In genomic region chr1:3858231-3858981, GRCh38 we compare ENCODE assay signal across 8 cellular contexts. TPM values are rescaled to one million over a fixed set of nuclear protein-coding genes. Genes with fewer than 3 reads are reported as not detected.
DNase-seq lines count a peak whose midpoint lies in the region; ATAC-seq and TF ChIP-seq lines count a peak whose summit lies in the region.

No MANE protein-coding gene starts in this region.

- H3K4me1 Mint-ChIP-seq in naive thymus-derived CD8-positive, alpha-beta T cell: peaks cover 15 to 55% (median 38%) of the 10 kb centered on the region in 4 donors

- H3K27ac Mint-ChIP-seq in naive thymus-derived CD8-positive, alpha-beta T cell: peak overlapping the region in 4 of 10 donors; percentile 20 to 75 (median 72)

- in situ Hi-C loops in GM13977 (cut with MboI; ENCODE audit: low pct_unique_long_range_greater_than_20kb, low sequenced_read_pairs, unreplicated experiment): no loop called here

- H3K36me3 Mint-ChIP-seq in naive thymus-derived CD8-positive, alpha-beta T cell: peaks cover 0 to 17% (median 0%) of the 10 kb centered on the region in 3 donors

- peak overlapping the region; percentile 94 to 100 (median 97) for H3K4me3 Mint-ChIP-seq in naive thymus-derived CD8-positive, alpha-beta T cell

- H3K9me3 Mint-ChIP-seq in naive thymus-derived CD8-positive, alpha-beta T cell: no peaks in the 10 kb centered on the region

- H3K27me3 Mint-ChIP-seq in naive thymus-derived CD8-positive, alpha-beta T cell: no peaks in the 10 kb centered on the region

- DNase-seq in AG09309 (ENCODE audit: low read depth): peak; percentile 3
- no peak for DNase-seq in GM13977 (ENCODE audit: low spot score)
- DNase-seq in SW480 (ENCODE audit: low spot score): peak; percentile 36
- DNase-seq in epithelial cell of esophagus (ENCODE audit: low read depth): peak; percentile 53
- peak in 1 of 10 donors; percentile 6 for DNase-seq in naive thymus-derived CD8-positive, alpha-beta T cell
- no peak for DNase-seq in NK-92 treated with Interleukin-12 subunit alpha and Interleukin-12 subunit beta, amount 100 ng/mL, for 24 hours (lab: John Stamatoyannopoulos, UW)

- TF ChIP-seq CTCF in AG09309 (IDR thresholded peaks at IDR 0.05; ENCODE audit: control insufficient read depth, insufficient read depth, low read depth, low read length, missing control alignments) (peak; percentile 31), GM13977 (IDR thresholded peaks at IDR 0.05; ENCODE audit: extremely low read depth, insufficient read depth, missing control alignments) (peak; percentile 6), epithelial cell of esophagus (IDR thresholded peaks at IDR 0.05; ENCODE audit: insufficient read depth, low read depth, low read length, missing control alignments) (peak; percentile 32)

- POLR2A ChIA-PET in naive thymus-derived CD8-positive, alpha-beta T cell (lab: Charles Lee): interaction anchor here (1.1 to 5.2 kb wide), 3 partner anchors 22 to 43 kb away, joined by 3 to 62 read pairs (median 7); partner anchors contain the start of gene C1orf174

- H3K4me3 ChIP-seq in AG09309 (ENCODE audit: control insufficient read depth, low read depth, low read length): peak overlapping the region; percentile 94
- peak overlapping the region; percentile 88 for H3K4me3 ChIP-seq in epithelial cell of esophagus (ENCODE audit: low read length)

- ATAC-seq in naive thymus-derived CD8-positive, alpha-beta T cell: no peak
- no peak for ATAC-seq in HG03442 (IDR thresholded peaks at IDR 0.05; ENCODE audit: unreplicated experiment)
- no peak for ATAC-seq in GM18502 (IDR thresholded peaks at IDR 0.05; ENCODE audit: poor library complexity, unreplicated experiment)

RNA-seq across cellular contexts. Expression of gene DFFB, which starts 1.1 kb away (rescaled TPM):
- 10 to 100 TPM; 20.6 to 21.1 TPM for total RNA-seq in naive thymus-derived CD8-positive, alpha-beta T cell
- 10 to 100 TPM in 1 of 3 donors, 1 to 10 TPM in 2; 8.5 to 12.5 (median 9.8) TPM for polyA plus RNA-seq in naive thymus-derived CD8-positive, alpha-beta T cell

RNA-seq across cellular contexts. Expression of gene CEP104, which starts 1.4 kb away (rescaled TPM):
- total RNA-seq in naive thymus-derived CD8-positive, alpha-beta T cell: 10 to 100 TPM; 51.3 to 59.0 TPM
- polyA plus RNA-seq in naive thymus-derived CD8-positive, alpha-beta T cell: 10 to 100 TPM; 13.1 to 19.4 (median 18.4) TPM

RNA-seq across cellular contexts. Expression of gene C1orf174, which starts 41.7 kb away (rescaled TPM):
- total RNA-seq in naive thymus-derived CD8-positive, alpha-beta T cell: 10 to 100 TPM; 27.7 to 29.9 TPM
- 10 to 100 TPM; 16.4 to 27.6 (median 17.9) TPM for polyA plus RNA-seq in naive thymus-derived CD8-positive, alpha-beta T cell

Comparison
In these comparisons a context has a peak if more than half of its experiments do, and no peak if none do; other contexts are left out.
1. DNase-seq: peak in AG09309 (single experiment), SW480 (single experiment) and epithelial cell of esophagus (single experiment); none in GM13977 (single experiment) and NK-92 treated with Interleukin-12 subunit alpha and Interleukin-12 subunit beta, amount 100 ng/mL, for 24 hours (single experiment).
2. Peak in every context shown above with its lines, with median percentiles within 50 percentile points of each other: CTCF ChIP-seq.